Comparison of ENCODE assay signal across 8 cellular contexts in genomic region chr2:25314514-25315315, GRCh38. TPM values are rescaled to one million over a fixed set of nuclear protein-coding genes. Genes with fewer than 3 reads are reported as not detected.
DNase-seq lines count a peak whose midpoint lies in the region; ATAC-seq and TF ChIP-seq lines count a peak whose summit lies in the region.

No MANE protein-coding gene starts in this region.

- DNase-seq in NCI-H345 (lab: John Stamatoyannopoulos, UW) = peak; percentile 52
- no peak for DNase-seq in NCI-H345 treated with DMSO at 0.1 percent for 48 hours (lab: John Stamatoyannopoulos, UW; ENCODE audit: unreplicated experiment)
- peak; percentile 47 to 54 (median 48) for DNase-seq in T-helper 17 cell
- peak in 1 of 2 donors; percentile 76 for DNase-seq in ascending aorta (ENCODE audit: low spot score in 2 of 2)
- peak; percentile 74 for DNase-seq in lower lobe of right lung
- peak; percentile 58 for DNase-seq in stimulated activated CD8-positive, alpha-beta memory T cell treated with anti-CD3 and anti-CD28 coated beads, Interleukin-15, amount 100 ng/mL, for 24 hours (ENCODE audit: low read depth)

- peak; percentile 56 for ATAC-seq in HG03558 (IDR thresholded peaks at IDR 0.05; ENCODE audit: extremely low read depth, unreplicated experiment)
- peak; percentile 86 for ATAC-seq in T-helper 17 cell
- ATAC-seq in lower lobe of right lung = peak; percentile 70 to 73
- no peak for ATAC-seq in HG03039 (IDR thresholded peaks at IDR 0.05; ENCODE audit: unreplicated experiment)

- H3K4me3 ChIP-seq in ascending aorta (peak overlapping the region in 1 of 2 donors; percentile 15), lower lobe of right lung (peak overlapping the region; percentile 7)

- H3K4me3 Mint-ChIP-seq in T-helper 17 cell = peak overlapping the region; percentile 82

- H3K27me3 Mint-ChIP-seq in T-helper 17 cell = no peaks in the 10 kb centered on the region

- peaks cover 38% of the 10 kb centered on the region for H3K4me1 Mint-ChIP-seq in T-helper 17 cell

- intact Hi-C loops in ascending aorta (cut with DNase I) (no loop called here), lower lobe of right lung (cut with DNase I) (no loop called here)

- H3K27me3 ChIP-seq in ascending aorta (no peaks in the 10 kb centered on the region), lower lobe of right lung (ENCODE audit: low read depth) (no peaks in the 10 kb centered on the region)

- H3K27ac Mint-ChIP-seq in T-helper 17 cell = peak overlapping the region; percentile 88

- H3K9me3 ChIP-seq in T-helper 17 cell (ENCODE audit: control insufficient read depth, low read length, poor library complexity, severe bottlenecking) (no peaks in the 10 kb centered on the region), ascending aorta (no peaks in the 10 kb centered on the region), lower lobe of right lung (no peaks in the 10 kb centered on the region)

- H3K4me1 ChIP-seq in ascending aorta (peaks cover 4 to 38% of the 10 kb centered on the region in 2 donors), lower lobe of right lung (peaks cover 54% of the 10 kb centered on the region)

- H3K36me3 Mint-ChIP-seq in T-helper 17 cell (ENCODE audit: low read depth) = peaks cover 2% of the 10 kb centered on the region

- peaks cover 6 to 8% of the 10 kb centered on the region in 2 donors for H3K36me3 ChIP-seq in ascending aorta
- H3K36me3 ChIP-seq in lower lobe of right lung = peaks cover 18% of the 10 kb centered on the region

- TF ChIP-seq CTCF in ascending aorta (IDR thresholded peaks at IDR 0.05) = no peak
- TF ChIP-seq CTCF in lower lobe of right lung (IDR thresholded peaks at IDR 0.05) = no peak

- H3K27ac ChIP-seq in ascending aorta (peak overlapping the region; percentile 39 to 63), lower lobe of right lung (peak overlapping the region; percentile 80)

RNA-seq across cellular contexts. Expression of gene DNMT3A, which starts 27.0 kb away (rescaled TPM):
- total RNA-seq in T-helper 17 cell (10 to 100 TPM; 62.8 to 67.6 TPM), ascending aorta (33.6 TPM), lower lobe of right lung (35.6 TPM)
